In genomic region chr14:21308479-21309237, GRCh38 we compare ENCODE assay signal across 8 cellular contexts. TPM values are rescaled to one million over a fixed set of nuclear protein-coding genes. Genes with fewer than 3 reads are reported as not detected.
A peak's percentile ranks its signal among the peaks of the same experiment; 100 is the strongest.
DNase-seq lines count a peak whose midpoint lies in the region; ATAC-seq and TF ChIP-seq lines count a peak whose summit lies in the region.

No MANE protein-coding gene starts in this region.

- TF ChIP-seq POLR2A in Peyer's patch (IDR thresholded peaks at IDR 0.05) (peak; percentile 45 to 81), ovary (IDR thresholded peaks at IDR 0.05) (no peak), thyroid gland (IDR thresholded peaks at IDR 0.05) (peak in 1 of 2 donors; percentile 75)

- no peaks in the 10 kb centered on the region for H3K36me3 ChIP-seq in Peyer's patch
- H3K36me3 ChIP-seq in ovary: no peaks in the 10 kb centered on the region
- H3K36me3 ChIP-seq in thyroid gland: no peaks in the 10 kb centered on the region

- peak overlapping the region; percentile 92 for H3K27ac Mint-ChIP-seq in activated naive CD4-positive, alpha-beta T cell treated with anti-CD3 and anti-CD28 coated beads, Interleukin-2, amount 50 U/mL, for 24 hours

- no peaks in the 10 kb centered on the region for H3K36me3 Mint-ChIP-seq in activated naive CD4-positive, alpha-beta T cell treated with anti-CD3 and anti-CD28 coated beads, Interleukin-2, amount 50 U/mL, for 24 hours

- no peaks in the 10 kb centered on the region for H3K9me3 Mint-ChIP-seq in activated naive CD4-positive, alpha-beta T cell treated with anti-CD3 and anti-CD28 coated beads, Interleukin-2, amount 50 U/mL, for 24 hours

- DNase-seq in CD1c-positive myeloid dendritic cell (ENCODE audit: extremely low spot score): peak; percentile 85
- DNase-seq in HL-60 (ENCODE audit: low read depth in 1 of 2, low spot score in 1 of 2): peak in 1 of 2 experiments; percentile 86
- peak; percentile 81 to 96 (median 90) for DNase-seq in Peyer's patch
- peak; percentile 43 to 91 (median 70) for DNase-seq in head of caudate nucleus
- peak in 3 of 5 donors; percentile 16 to 41 (median 31) for DNase-seq in ovary
- peak; percentile 86 to 88 for DNase-seq in thyroid gland

- WGBS in ovary, 3 donors: 3 to 6% (median 4%) methylated on average over 16 of the region's 16 CpGs
- 4 to 5% methylated on average over 16 of the region's 16 CpGs for whole genome bisulfite sequencing in thyroid gland, 2 donors

- no peaks in the 10 kb centered on the region for H3K9me3 ChIP-seq in Peyer's patch
- no peaks in the 10 kb centered on the region for H3K9me3 ChIP-seq in ovary
- no peaks in the 10 kb centered on the region for H3K9me3 ChIP-seq in thyroid gland

- TF ChIP-seq EP300 in ovary (IDR thresholded peaks at IDR 0.05): no peak

- H3K4me1 ChIP-seq in Peyer's patch: peaks cover 0 to 5% (median 2%) of the 10 kb centered on the region in 4 donors
- no peaks in the 10 kb centered on the region for H3K4me1 ChIP-seq in ovary (ENCODE audit: insufficient read depth)
- peaks cover 0 to 4% of the 10 kb centered on the region in 2 donors for H3K4me1 ChIP-seq in thyroid gland

- no peaks in the 10 kb centered on the region for H3K27me3 Mint-ChIP-seq in activated naive CD4-positive, alpha-beta T cell treated with anti-CD3 and anti-CD28 coated beads, Interleukin-2, amount 50 U/mL, for 24 hours

- TF ChIP-seq CTCF in HL-60 (IDR thresholded peaks at IDR 0.05; ENCODE audit: insufficient read depth, low read length) (no peak), Peyer's patch (IDR thresholded peaks at IDR 0.05) (no peak), ovary (IDR thresholded peaks at IDR 0.05) (no peak), thyroid gland (IDR thresholded peaks at IDR 0.05) (no peak)

- intact Hi-C loops in head of caudate nucleus (cut with DNase I) (no loop called here), ovary (cut with DNase I) (no loop called here), thyroid gland (cut with DNase I) (no loop called here)

- ATAC-seq in GM19455 (IDR thresholded peaks at IDR 0.05; ENCODE audit: unreplicated experiment): peak; percentile 82

- peak overlapping the region; percentile 61 for H3K27ac ChIP-seq in HL-60 (replicated peaks)
- peak overlapping the region; percentile 70 to 80 (median 72) for H3K27ac ChIP-seq in Peyer's patch
- no peak overlapping the region for H3K27ac ChIP-seq in ovary
- no peak overlapping the region for H3K27ac ChIP-seq in thyroid gland

- H3K4me3 ChIP-seq in HL-60 (replicated peaks; ENCODE audit: insufficient read depth, low read length) (no peak overlapping the region), Peyer's patch (peak overlapping the region; percentile 21 to 34 (median 26)), ovary (peak overlapping the region; percentile 2), thyroid gland (replicated peaks in 1 of 3) (peak overlapping the region in 2 of 3 donors; percentile 25 to 26)

- peak overlapping the region; percentile 87 for H3K4me3 Mint-ChIP-seq in activated naive CD4-positive, alpha-beta T cell treated with anti-CD3 and anti-CD28 coated beads, Interleukin-2, amount 50 U/mL, for 24 hours

- peaks cover 25% of the 10 kb centered on the region for H3K4me1 Mint-ChIP-seq in activated naive CD4-positive, alpha-beta T cell treated with anti-CD3 and anti-CD28 coated beads, Interleukin-2, amount 50 U/mL, for 24 hours

- H3K27me3 ChIP-seq in HL-60 (ENCODE audit: insufficient read depth, poor library complexity, severe bottlenecking) (no peaks in the 10 kb centered on the region), Peyer's patch (no peaks in the 10 kb centered on the region), ovary (no peaks in the 10 kb centered on the region), thyroid gland (no peaks in the 10 kb centered on the region)

RNA-seq across cellular contexts. Expression of gene RPGRIP1, which starts 28.8 kb away (rescaled TPM):
- 1 to 10 TPM in 1 of 4 donors, under 1 TPM in 1, not detected in 2; 0.40 to 3.3 TPM for total RNA-seq in Peyer's patch
- total RNA-seq in ovary: under 1 TPM in 2 of 7 donors, not detected in 5; 0.34 to 0.42 TPM
- polyA plus RNA-seq in ovary: under 1 TPM; 0.15 to 0.28 TPM
- not detected for total RNA-seq in thyroid gland

RNA-seq across cellular contexts. Expression of gene HNRNPC, which starts 39.4 kb away (rescaled TPM):
- 100 to 1,000 TPM; 201 to 392 (median 259) TPM for total RNA-seq in Peyer's patch
- total RNA-seq in ovary: 100 to 1,000 TPM; 427 to 633 (median 479) TPM
- 100 to 1,000 TPM; 626 to 913 TPM for polyA plus RNA-seq in ovary
- 100 to 1,000 TPM; 380 to 454 (median 419) TPM for total RNA-seq in thyroid gland

Comparison
In these comparisons a context has a peak if more than half of its experiments do, and no peak if none do; other contexts are left out.
1. H3K27ac ChIP-seq: peak in HL-60 (single experiment) and Peyer's patch (4 of 4); none in ovary (0 of 2) and thyroid gland (0 of 3).